Comparison of ENCODE assay signal across 31 cellular contexts in genomic region chr20:37742121-37742520, GRCh38.
"Had no signal": no experiment of that assay in that cellular context is flagged by ENCODE, and none has a peak within 500 bp of the region (broad histone marks: within the 10 kb centered on the region; RNA-seq: fewer than 3 reads in every experiment).

No MANE protein-coding gene starts in this region.

- H3K27ac ChIP-seq: ascending aorta, breast epithelium, cardiac muscle cell, coronary artery, VCaP had no signal

- H3K4me3 ChIP-seq: ascending aorta, breast epithelium, cardiac muscle cell, coronary artery, dorsolateral prefrontal cortex had no signal

- H3K4me1 ChIP-seq: breast epithelium had no signal

- H3K27me3 ChIP-seq: ascending aorta, breast epithelium, cardiac muscle cell, dorsolateral prefrontal cortex had no signal

- ATAC-seq: activated naive CD4-positive, alpha-beta T cell treated with anti-CD3 and anti-CD28 coated beads, Interleukin-2, amount 50 U/mL, for 72 hours; activated T-cell treated with anti-CD3 and anti-CD28 coated beads, Interleukin-2, amount 50 U/mL, for 72 hours; esophagus mucosa; WTC11 had no signal

- H3K27me3 Mint-ChIP-seq: activated CD4-positive, alpha-beta memory T cell treated with anti-CD3 and anti-CD28 coated beads, Interleukin-2, amount 10 ng/mL, durations not matched to agents 7 days and 5 days; activated CD4-positive, alpha-beta T cell treated with anti-CD3 and anti-CD28 coated beads, Interleukin-2, amount 10 ng/mL, durations not matched to agents 7 days and 5 days; activated naive CD4-positive, alpha-beta T cell treated with anti-CD3 and anti-CD28 coated beads, Interleukin-2, amount 10 ng/mL, durations not matched to agents 7 days and 5 days; activated naive CD8-positive, alpha-beta T cell treated with anti-CD3 and anti-CD28 coated beads, Interleukin-2, amount 10 ng/mL, durations not matched to agents 7 days and 5 days; activated T-cell treated with anti-CD3 and anti-CD28 coated beads, Interleukin-2, amount 50 U/mL, for 24 hours; brain; dendritic cell treated with granulocyte-macrophage colony-stimulating factor and Interleukin-4, amounts not matched to agents 40 ng/mL and 50 ng/mL, for 4 days had no signal

- DNase-seq: activated CD4-positive, alpha-beta memory T cell treated with anti-CD3 and anti-CD28 coated beads, Interleukin-2, amount 10 ng/mL, durations not matched to agents 7 days and 5 days; activated CD4-positive, alpha-beta T cell treated with anti-CD3 and anti-CD28 coated beads for 1 hour; activated CD4-positive, alpha-beta T cell treated with anti-CD3 and anti-CD28 coated beads for 4 hours; activated CD4-positive, alpha-beta T cell treated with anti-CD3 and anti-CD28 coated beads, Interleukin-2, amount 10 ng/mL, durations not matched to agents 7 days and 5 days; activated CD4-positive, alpha-beta T cell treated with anti-CD3 and anti-CD28 coated beads, Interleukin-2, amount 50 U/mL, for 4 hours; activated CD8-positive, alpha-beta memory T cell treated with anti-CD3 and anti-CD28 coated beads, Interleukin-2, amount 50 U/mL, for 48 hours; activated gamma-delta T cell; activated naive CD4-positive, alpha-beta T cell; activated naive CD4-positive, alpha-beta T cell treated with anti-CD3 and anti-CD28 coated beads, Interleukin-2, amount 10 ng/mL, durations not matched to agents 7 days and 5 days; activated naive CD8-positive, alpha-beta T cell treated with anti-CD3 and anti-CD28 coated beads, Interleukin-2, amount 10 ng/mL, durations not matched to agents 7 days and 5 days; activated T-cell treated with anti-CD3 and anti-CD28 coated beads for 4 hours; activated T-cell treated with anti-CD3 and anti-CD28 coated beads, Interleukin-2, amount 50 U/mL, for 24 hours; activated T-cell treated with anti-CD3 and anti-CD28 coated beads, Interleukin-2, amount 50 U/mL, for 72 hours; central memory CD4-positive, alpha-beta T cell; cerebellar nuclear complex; dorsolateral prefrontal cortex; effector memory CD4-positive, alpha-beta T cell; endodermal cell; foreskin fibroblast; head of caudate nucleus; T-helper 2 cell had no signal

- H3K9me3 ChIP-seq: ascending aorta, breast epithelium had no signal

- H3K36me3 ChIP-seq: breast epithelium, cardiac muscle cell had no signal

- H3K9me3 Mint-ChIP-seq: activated CD4-positive, alpha-beta memory T cell treated with anti-CD3 and anti-CD28 coated beads, Interleukin-2, amount 10 ng/mL, durations not matched to agents 7 days and 5 days; activated CD4-positive, alpha-beta T cell treated with anti-CD3 and anti-CD28 coated beads, Interleukin-2, amount 10 ng/mL, durations not matched to agents 7 days and 5 days; activated naive CD4-positive, alpha-beta T cell treated with anti-CD3 and anti-CD28 coated beads, Interleukin-2, amount 10 ng/mL, durations not matched to agents 7 days and 5 days; activated naive CD4-positive, alpha-beta T cell treated with anti-CD3 and anti-CD28 coated beads, Interleukin-2, amount 50 U/mL, for 72 hours; activated naive CD8-positive, alpha-beta T cell treated with anti-CD3 and anti-CD28 coated beads, Interleukin-2, amount 10 ng/mL, durations not matched to agents 7 days and 5 days; activated T-cell treated with anti-CD3 and anti-CD28 coated beads, Interleukin-2, amount 50 U/mL, for 24 hours; activated T-cell treated with anti-CD3 and anti-CD28 coated beads, Interleukin-2, amount 50 U/mL, for 72 hours; dendritic cell treated with granulocyte-macrophage colony-stimulating factor and Interleukin-4, amounts not matched to agents 40 ng/mL and 50 ng/mL, for 4 days; endodermal cell; WTC11 had no signal

- H3K27ac Mint-ChIP-seq: activated CD4-positive, alpha-beta memory T cell treated with anti-CD3 and anti-CD28 coated beads, Interleukin-2, amount 10 ng/mL, durations not matched to agents 7 days and 5 days; activated CD4-positive, alpha-beta T cell treated with anti-CD3 and anti-CD28 coated beads, Interleukin-2, amount 10 ng/mL, durations not matched to agents 7 days and 5 days; activated naive CD4-positive, alpha-beta T cell treated with anti-CD3 and anti-CD28 coated beads, Interleukin-2, amount 10 ng/mL, durations not matched to agents 7 days and 5 days; activated naive CD4-positive, alpha-beta T cell treated with anti-CD3 and anti-CD28 coated beads, Interleukin-2, amount 50 U/mL, for 72 hours; activated naive CD8-positive, alpha-beta T cell treated with anti-CD3 and anti-CD28 coated beads, Interleukin-2, amount 10 ng/mL, durations not matched to agents 7 days and 5 days; activated T-cell treated with anti-CD3 and anti-CD28 coated beads, Interleukin-2, amount 50 U/mL, for 24 hours; activated T-cell treated with anti-CD3 and anti-CD28 coated beads, Interleukin-2, amount 50 U/mL, for 72 hours; brain; dendritic cell treated with granulocyte-macrophage colony-stimulating factor and Interleukin-4, amounts not matched to agents 40 ng/mL and 50 ng/mL, for 4 days; endodermal cell; WTC11 had no signal

- H3K4me3 Mint-ChIP-seq: activated CD4-positive, alpha-beta memory T cell treated with anti-CD3 and anti-CD28 coated beads, Interleukin-2, amount 10 ng/mL, durations not matched to agents 7 days and 5 days; activated CD4-positive, alpha-beta T cell treated with anti-CD3 and anti-CD28 coated beads, Interleukin-2, amount 10 ng/mL, durations not matched to agents 7 days and 5 days; activated naive CD4-positive, alpha-beta T cell treated with anti-CD3 and anti-CD28 coated beads, Interleukin-2, amount 10 ng/mL, durations not matched to agents 7 days and 5 days; activated naive CD8-positive, alpha-beta T cell treated with anti-CD3 and anti-CD28 coated beads, Interleukin-2, amount 10 ng/mL, durations not matched to agents 7 days and 5 days; activated T-cell treated with anti-CD3 and anti-CD28 coated beads, Interleukin-2, amount 50 U/mL, for 24 hours; activated T-cell treated with anti-CD3 and anti-CD28 coated beads, Interleukin-2, amount 50 U/mL, for 72 hours; brain; dendritic cell treated with granulocyte-macrophage colony-stimulating factor and Interleukin-4, amounts not matched to agents 40 ng/mL and 50 ng/mL, for 4 days; endodermal cell; WTC11 had no signal
